In genomic region chr20:24059174-24059573, GRCh38 we compare ENCODE assay signal across 1 cellular context.
TF ChIP-seq lines count a peak whose summit lies in the region.

No MANE protein-coding gene starts in this region.

TF ChIP-seq in HepG2, 621 proteins besides CTCF, POLR2A, EP300 and RAD21 (continued from another document):
- TF ChIP-seq TMF1 (CRISPR knock-in tag; IDR thresholded peaks at IDR 0.05; ENCODE audit: low read depth) (no peak), THRA (CRISPR knock-in tag; IDR thresholded peaks at IDR 0.05; ENCODE audit: borderline replicate concordance) (no peak), ZNF512 (CRISPR knock-in tag; IDR thresholded peaks at IDR 0.05) (no peak), ETV5 (CRISPR knock-in tag; IDR thresholded peaks at IDR 0.05; ENCODE audit: borderline replicate concordance) (no peak), MIER3 (CRISPR knock-in tag; IDR thresholded peaks at IDR 0.05; ENCODE audit: borderline replicate concordance) (no peak), SP140L (CRISPR knock-in tag; IDR thresholded peaks at IDR 0.05; ENCODE audit: borderline replicate concordance) (no peak), ZNF800 (CRISPR knock-in tag; IDR thresholded peaks at IDR 0.05) (no peak), CREBL2 (CRISPR knock-in tag; IDR thresholded peaks at IDR 0.05; ENCODE audit: borderline replicate concordance) (no peak)
